15 cellular contexts compared by ENCODE assay signal in genomic region chr1:8823295-8823664, GRCh38. TPM values are rescaled to one million over a fixed set of nuclear protein-coding genes. Genes with fewer than 3 reads are reported as not detected.
DNase-seq lines count a peak whose midpoint lies in the region; ATAC-seq, FAIRE-seq and TF ChIP-seq lines count a peak whose summit lies in the region.
"Had no signal": no experiment of that assay in that cellular context is flagged by ENCODE, and none has a peak within 500 bp of the region (broad histone marks: within the 10 kb centered on the region; RNA-seq: fewer than 3 reads in every experiment).

No MANE protein-coding gene starts in this region.

- no peaks in the 10 kb centered on the region for H3K27me3 ChIP-seq in SK-N-SH (ENCODE audit: insufficient read depth)
- H3K27me3 ChIP-seq in astrocyte (ENCODE audit: insufficient read depth, low read length), result no peaks in the 10 kb centered on the region
- H3K27me3 ChIP-seq in mesenchymal stem cell (ENCODE audit: control insufficient read depth in 1 of 2, insufficient read depth in 1 of 2, low read length in 2 of 2), result no peaks in the 10 kb centered on the region
- H3K27me3 ChIP-seq: ovary had no signal

- no peak for TF ChIP-seq EP300 in SK-N-SH (IDR thresholded peaks at IDR 0.05; ENCODE audit: borderline replicate concordance in 1 of 2, low read depth in 1 of 2, low read length in 1 of 2)

- H3K27ac ChIP-seq in SK-N-SH (ENCODE audit: low read depth in 2 of 2, low read length in 1 of 2) (peak overlapping the region; percentile 54 to 55; a peak in 3 of 4 replicates), astrocyte (ENCODE audit: low read depth, low read length) (no peak overlapping the region), mesenchymal stem cell (ENCODE audit: low read length, poor library complexity, severe bottlenecking) (peak overlapping the region; percentile 82)
- H3K27ac ChIP-seq: ovary had no signal

- no peak overlapping the region for H2BK5ac ChIP-seq in mesenchymal stem cell (ENCODE audit: low read depth, low read length, poor library complexity, severe bottlenecking)

- peak overlapping the region in 1 of 2 experiments; percentile 84 for H2BK12ac ChIP-seq in mesenchymal stem cell (ENCODE audit: low read length in 2 of 2)

- POLR2A ChIA-PET in SK-N-SH (lab: Yijun Ruan, JAX), result no interaction called here

- H3K9me3 Mint-ChIP-seq in astrocyte (ENCODE audit: unreplicated experiment), result no peaks in the 10 kb centered on the region
- no peaks in the 10 kb centered on the region for H3K9me3 Mint-ChIP-seq in type B pancreatic cell
- H3K9me3 Mint-ChIP-seq: CD14-positive monocyte had no signal

- H3K4me1 ChIP-seq in SK-N-SH (ENCODE audit: control insufficient read depth in 1 of 2, insufficient read depth in 2 of 2, low read depth in 1 of 2, low read length in 1 of 2) (peaks cover 2 to 23% of the 10 kb centered on the region in 2 experiments; a peak in 3 of 4 replicates), astrocyte (ENCODE audit: insufficient read depth, low read length) (peaks cover 8% of the 10 kb centered on the region), mesenchymal stem cell (ENCODE audit: control insufficient read depth, insufficient read depth, low read depth, low read length) (peaks cover 10% of the 10 kb centered on the region)

- H3K36me3 ChIP-seq in SK-N-SH (replicated peaks in 1 of 2; ENCODE audit: control insufficient read depth in 1 of 2, insufficient read depth in 2 of 2, low read length in 1 of 2) (no peaks in the 10 kb centered on the region), astrocyte (ENCODE audit: insufficient read depth, low read length) (no peaks in the 10 kb centered on the region), mesenchymal stem cell (ENCODE audit: control insufficient read depth in 1 of 2, insufficient read depth in 2 of 2, low read depth in 1 of 2, low read length in 2 of 2) (no peaks in the 10 kb centered on the region)
- H3K36me3 ChIP-seq: HAP-1, ovary had no signal

- H3F3A ChIP-seq in SK-N-SH (replicated peaks; ENCODE audit: insufficient read depth), result peaks cover 12% of the 10 kb centered on the region

- H2AFZ ChIP-seq in SK-N-SH (ENCODE audit: low read depth), result no peak overlapping the region
- H2AFZ ChIP-seq in astrocyte (ENCODE audit: low read depth, low read length), result no peak overlapping the region
- H2AFZ ChIP-seq in mesenchymal stem cell (ENCODE audit: low read depth, low read length), result no peak overlapping the region

- H3K4me3 ChIP-seq in SK-N-SH (ENCODE audit: low read depth in 2 of 2, low read length in 1 of 2), result no peak overlapping the region
- no peak overlapping the region for H3K4me3 ChIP-seq in astrocyte (ENCODE audit: insufficient read depth, low read depth, low read length)
- no peak overlapping the region for H3K4me3 ChIP-seq in mesenchymal stem cell (ENCODE audit: insufficient read depth in 1 of 2, low read depth in 1 of 2, low read length in 2 of 2)
- H3K4me3 ChIP-seq: HAP-1, ovary had no signal

- TF ChIP-seq CTCF in SK-N-SH (IDR thresholded peaks at IDR 0.05) (no peak), astrocyte (IDR thresholded peaks at IDR 0.05; ENCODE audit: insufficient read depth, low read depth, low read length) (no peak), type B pancreatic cell (conservative IDR thresholded peaks at IDR 0.05) (no peak), GM10266 (IDR thresholded peaks at IDR 0.05; ENCODE audit: control insufficient read depth, insufficient read depth, low read depth, missing control alignments) (no peak)

- H3K23ac ChIP-seq in mesenchymal stem cell (ENCODE audit: low read length in 2 of 2), result no peak overlapping the region

- H3K9me2 ChIP-seq in SK-N-SH, result no peaks in the 10 kb centered on the region

- H3K14ac ChIP-seq in mesenchymal stem cell (ENCODE audit: low read length in 2 of 2), result no peak overlapping the region

- no peaks in the 10 kb centered on the region for H3K79me2 ChIP-seq in SK-N-SH (ENCODE audit: insufficient read depth)
- H3K79me2 ChIP-seq in astrocyte (ENCODE audit: insufficient read depth, low read length), result no peaks in the 10 kb centered on the region

- peak overlapping the region; percentile 73 for H2BK120ac ChIP-seq in mesenchymal stem cell (ENCODE audit: low read depth, low read length)

- H4K20me1 ChIP-seq in SK-N-SH (ENCODE audit: insufficient read depth), result no peaks in the 10 kb centered on the region
- no peaks in the 10 kb centered on the region for H4K20me1 ChIP-seq in astrocyte (ENCODE audit: insufficient read depth, low read length)

- CTCF ChIA-PET in SK-N-SH (lab: Yijun Ruan, JAX), result interaction anchor here (1.0 to 3.9 kb wide), 3 partner anchors 16 to 97 kb away, joined by 3 to 19 read pairs (median 3); no protein-coding TSS in a partner anchor

- no peak for ATAC-seq in SK-N-SH treated with all-trans-retinoic acid at 6 μM for 48 hours

- H3K4me1 Mint-ChIP-seq in astrocyte (ENCODE audit: low read depth, unreplicated experiment) (peaks cover 35% of the 10 kb centered on the region), type B pancreatic cell (ENCODE audit: unreplicated experiment) (peaks cover 26% of the 10 kb centered on the region)

- H2AK5ac ChIP-seq in mesenchymal stem cell (ENCODE audit: low read length, severe bottlenecking), result no peak overlapping the region

- TF ChIP-seq RAD21 in SK-N-SH (IDR thresholded peaks at IDR 0.05; ENCODE audit: low read length), result no peak

- no peaks in the 10 kb centered on the region for H3K36me3 Mint-ChIP-seq in astrocyte (ENCODE audit: low read depth, unreplicated experiment)
- H3K36me3 Mint-ChIP-seq in type B pancreatic cell, result no peaks in the 10 kb centered on the region
- H3K36me3 Mint-ChIP-seq: CD14-positive monocyte had no signal

- H3K9ac ChIP-seq in SK-N-SH (no peak overlapping the region), astrocyte (ENCODE audit: low read length) (no peak overlapping the region), mesenchymal stem cell (ENCODE audit: low read length) (peak overlapping the region; percentile 39)

- DNase-seq in SK-N-SH (no peak), astrocyte (ENCODE audit: low read depth) (no peak), mesenchymal stem cell (no peak), type B pancreatic cell (ENCODE audit: extremely low spot score, unreplicated experiment) (no peak), GM10266 (ENCODE audit: extremely low spot score) (no peak), DMS79 (lab: John Stamatoyannopoulos, UW) (no peak)
- DNase-seq in activated CD4-positive, alpha-beta T cell treated with anti-CD3 and anti-CD28 coated beads for 48 hours, result no peak
- DNase-seq: activated CD4-positive, alpha-beta T cell treated with anti-CD3 and anti-CD28 coated beads for 1 hour; cerebellar nuclear complex; ovary; T-helper 2 cell had no signal

- no peaks in the 10 kb centered on the region for H3K27me3 Mint-ChIP-seq in astrocyte (ENCODE audit: low read depth, unreplicated experiment)
- H3K27me3 Mint-ChIP-seq in type B pancreatic cell, result peaks cover 3% of the 10 kb centered on the region

- H3K27ac Mint-ChIP-seq in astrocyte (ENCODE audit: unreplicated experiment), result peak overlapping the region; percentile 91
- peak overlapping the region; percentile 40 for H3K27ac Mint-ChIP-seq in type B pancreatic cell

- H4K8ac ChIP-seq in mesenchymal stem cell (ENCODE audit: low read length), result no peak overlapping the region

- peak overlapping the region; percentile 52 for H2BK15ac ChIP-seq in mesenchymal stem cell (ENCODE audit: low read depth, poor library complexity, severe bottlenecking)

- H4K91ac ChIP-seq in mesenchymal stem cell (ENCODE audit: low read length), result peak overlapping the region; percentile 39

- no peaks in the 10 kb centered on the region for H3K9me3 ChIP-seq in SK-N-SH
- no peaks in the 10 kb centered on the region for H3K9me3 ChIP-seq in astrocyte (ENCODE audit: insufficient read depth, low read depth, low read length)
- no peaks in the 10 kb centered on the region for H3K9me3 ChIP-seq in mesenchymal stem cell (ENCODE audit: control insufficient read depth, low read length)
- H3K9me3 ChIP-seq: HAP-1, ovary had no signal

- 85% methylated on average over 6 of the region's 6 CpGs for WGBS in SK-N-SH (ENCODE audit: low lambda C conversion rate)
- WGBS in mesenchymal stem cell, result 43% methylated on average over 6 of the region's 6 CpGs

- H3K79me1 ChIP-seq in mesenchymal stem cell (replicated peaks; ENCODE audit: low read length, poor library complexity, severe bottlenecking), result no peaks in the 10 kb centered on the region

- H3K4me3 Mint-ChIP-seq in astrocyte (ENCODE audit: unreplicated experiment) (no peak overlapping the region), type B pancreatic cell (peak overlapping the region; percentile 12)
- H3K4me3 Mint-ChIP-seq: CD14-positive monocyte had no signal

- peak overlapping the region in 1 of 2 experiments; percentile 4 for H3K4ac ChIP-seq in mesenchymal stem cell (ENCODE audit: low read depth in 1 of 2, low read length in 2 of 2)

- no peak for FAIRE-seq in astrocyte (lab: Jason Lieb, UNC)
- FAIRE-seq: HTR-8/SVneo had no signal

- H3K4me2 ChIP-seq in SK-N-SH, result no peak overlapping the region
- H3K4me2 ChIP-seq in astrocyte (ENCODE audit: low read length), result peak overlapping the region; percentile 51
- H3K4me2 ChIP-seq in mesenchymal stem cell (ENCODE audit: low read length, poor library complexity, severe bottlenecking), result no peak overlapping the region

- peak overlapping the region in 1 of 2 experiments; percentile 33 for H3K18ac ChIP-seq in mesenchymal stem cell (ENCODE audit: low read depth in 1 of 2, low read length in 2 of 2)

TF ChIP-seq in SK-N-SH, 30 proteins besides CTCF, POLR2A, EP300 and RAD21 (continues in another document):
- TF ChIP-seq MEF2A (IDR thresholded peaks at IDR 0.05; ENCODE audit: borderline replicate concordance, low read depth), result no peak

TF ChIP-seq in SK-N-SH treated with all-trans-retinoic acid at 6 μM for 48 hours, 23 proteins besides CTCF, POLR2A, EP300 and RAD21 (continues in another document):
- TF ChIP-seq TOX (CRISPR knock-in tag; IDR thresholded peaks at IDR 0.05; ENCODE audit: borderline replicate concordance), result no peak
- TF ChIP-seq ZNF565 (CRISPR knock-in tag; conservative IDR thresholded peaks at IDR 0.05; ENCODE audit: low read depth), result no peak

RNA-seq across cellular contexts. Expression of gene RERE, which starts 5.8 kb away (rescaled TPM):
- 4.1 and 8.1 TPM in 2 replicates for polyA plus RNA-seq in SK-N-SH (2012; rRNA removed)
- 8.4 and 12.9 TPM in 2 replicates for polyA plus RNA-seq in SK-N-SH (2012; cell fraction: cytosol; rRNA removed)
- polyA plus RNA-seq in SK-N-SH (2012; cell fraction: nucleus; rRNA removed), result 36.4 and 41.6 TPM in 2 replicates
- total RNA-seq in astrocyte (118 and 124 TPM in 2 replicates), type B pancreatic cell (ENCODE audit: low replicate concordance) (100 and 141 TPM in 2 replicates)
- 59.5 TPM for polyA plus RNA-seq in mesenchymal stem cell (2013, experiment 1 of 2)
- 53.5 TPM for polyA plus RNA-seq in mesenchymal stem cell (2013, experiment 2 of 2)

RNA-seq across cellular contexts. Expression of gene ENO1, which starts 55.2 kb away (rescaled TPM):
- polyA plus RNA-seq in SK-N-SH (2012; rRNA removed), result 1,578 and 1,599 TPM in 2 replicates
- polyA plus RNA-seq in SK-N-SH (2012; cell fraction: cytosol; rRNA removed), result 1,008 and 1,227 TPM in 2 replicates
- polyA plus RNA-seq in SK-N-SH (2012; cell fraction: nucleus; rRNA removed), result 1,203 and 1,510 TPM in 2 replicates
- 1,663 and 1,692 TPM in 2 replicates for total RNA-seq in astrocyte
- 762 TPM for polyA plus RNA-seq in mesenchymal stem cell (2013, experiment 1 of 2)
- 753 TPM for polyA plus RNA-seq in mesenchymal stem cell (2013, experiment 2 of 2)
- 599 and 828 TPM in 2 replicates for total RNA-seq in type B pancreatic cell (ENCODE audit: low replicate concordance)
